20 cellular contexts compared by ENCODE assay signal in genomic region chr3:99950921-99951320, GRCh38.
DNase-seq lines count a peak whose midpoint lies in the region; ATAC-seq and FAIRE-seq lines count a peak whose summit lies in the region.
"Had no signal": no experiment of that assay in that cellular context is flagged by ENCODE, and none has a peak within 500 bp of the region (broad histone marks: within the 10 kb centered on the region; RNA-seq: fewer than 3 reads in every experiment).

No MANE protein-coding gene starts in this region.

- H3K9me3 Mint-ChIP-seq in activated naive CD8-positive, alpha-beta T cell treated with anti-CD3 and anti-CD28 coated beads, Interleukin-2, amount 10 ng/mL, durations not matched to agents 7 days and 5 days, result no peaks in the 10 kb centered on the region
- H3K9me3 Mint-ChIP-seq in activated naive CD8-positive, alpha-beta T cell treated with anti-CD3 and anti-CD28 coated beads for 36 hours, result no peaks in the 10 kb centered on the region

- peak; percentile 87 for FAIRE-seq in RCC 7860 (lab: Jason Lieb, UNC)
- FAIRE-seq: small intestine had no signal

- H3K4me1 ChIP-seq in aorta (ENCODE audit: control insufficient read depth in 1 of 2, insufficient read depth in 2 of 2, low read length in 2 of 2), result peaks cover 0 to 7% of the 10 kb centered on the region in 2 donors

- H3K36me3 Mint-ChIP-seq in activated naive CD8-positive, alpha-beta T cell treated with anti-CD3 and anti-CD28 coated beads, Interleukin-2, amount 10 ng/mL, durations not matched to agents 7 days and 5 days, result peaks cover 2% of the 10 kb centered on the region
- H3K36me3 Mint-ChIP-seq in activated naive CD8-positive, alpha-beta T cell treated with anti-CD3 and anti-CD28 coated beads for 36 hours, result peaks cover 5% of the 10 kb centered on the region
- H3K36me3 Mint-ChIP-seq: activated CD8-positive, alpha-beta memory T cell treated with anti-CD3 and anti-CD28 coated beads, Interleukin-2, amount 10 ng/mL, durations not matched to agents 7 days and 5 days had no signal

- 9 to 13% methylated on average over 1 of the region's 1 CpG for WGBS in aorta, 2 donors

- no peak overlapping the region for H3K4me3 ChIP-seq in aorta (ENCODE audit: low read length in 2 of 2)
- H3K4me3 ChIP-seq: HAP-1, ovary had no signal

- H3K4me3 Mint-ChIP-seq in activated naive CD8-positive, alpha-beta T cell treated with anti-CD3 and anti-CD28 coated beads, Interleukin-2, amount 10 ng/mL, durations not matched to agents 7 days and 5 days, result no peak overlapping the region
- H3K4me3 Mint-ChIP-seq in activated naive CD8-positive, alpha-beta T cell treated with anti-CD3 and anti-CD28 coated beads for 36 hours, result no peak overlapping the region
- H3K4me3 Mint-ChIP-seq: activated CD8-positive, alpha-beta memory T cell treated with anti-CD3 and anti-CD28 coated beads, Interleukin-2, amount 10 ng/mL, durations not matched to agents 7 days and 5 days had no signal

- H3K27ac Mint-ChIP-seq in activated naive CD8-positive, alpha-beta T cell treated with anti-CD3 and anti-CD28 coated beads, Interleukin-2, amount 10 ng/mL, durations not matched to agents 7 days and 5 days, result no peak overlapping the region
- H3K27ac Mint-ChIP-seq in activated naive CD8-positive, alpha-beta T cell treated with anti-CD3 and anti-CD28 coated beads for 36 hours, result no peak overlapping the region
- H3K27ac Mint-ChIP-seq: activated CD8-positive, alpha-beta memory T cell treated with anti-CD3 and anti-CD28 coated beads, Interleukin-2, amount 10 ng/mL, durations not matched to agents 7 days and 5 days had no signal

- no peaks in the 10 kb centered on the region for H3K9me3 ChIP-seq in aorta (ENCODE audit: control insufficient read depth, low read length)
- H3K9me3 ChIP-seq: HAP-1, ovary had no signal

- ATAC-seq in activated naive CD8-positive, alpha-beta T cell treated with anti-CD3 and anti-CD28 coated beads, Interleukin-2, amount 10 ng/mL, durations not matched to agents 7 days and 5 days (ENCODE audit: low read depth), result peak; percentile 33
- ATAC-seq in aorta (ENCODE audit: low FRiP score), result peak; percentile 36
- ATAC-seq in HG03432 (IDR thresholded peaks at IDR 0.05; ENCODE audit: unreplicated experiment), result no peak
- ATAC-seq in HG02981 (IDR thresholded peaks at IDR 0.05; ENCODE audit: unreplicated experiment), result no peak
- ATAC-seq: activated CD8-positive, alpha-beta memory T cell treated with anti-CD3 and anti-CD28 coated beads, Interleukin-2, amount 10 ng/mL, durations not matched to agents 7 days and 5 days; PC-3 had no signal

- peaks cover 13% of the 10 kb centered on the region for H3K4me1 Mint-ChIP-seq in activated naive CD8-positive, alpha-beta T cell treated with anti-CD3 and anti-CD28 coated beads, Interleukin-2, amount 10 ng/mL, durations not matched to agents 7 days and 5 days
- H3K4me1 Mint-ChIP-seq in activated naive CD8-positive, alpha-beta T cell treated with anti-CD3 and anti-CD28 coated beads for 36 hours, result peaks cover 4% of the 10 kb centered on the region

- no peaks in the 10 kb centered on the region for H3K27me3 Mint-ChIP-seq in activated naive CD8-positive, alpha-beta T cell treated with anti-CD3 and anti-CD28 coated beads, Interleukin-2, amount 10 ng/mL, durations not matched to agents 7 days and 5 days
- H3K27me3 Mint-ChIP-seq in activated naive CD8-positive, alpha-beta T cell treated with anti-CD3 and anti-CD28 coated beads for 36 hours, result no peaks in the 10 kb centered on the region
- H3K27me3 Mint-ChIP-seq: activated CD8-positive, alpha-beta memory T cell treated with anti-CD3 and anti-CD28 coated beads, Interleukin-2, amount 10 ng/mL, durations not matched to agents 7 days and 5 days had no signal

- intact Hi-C loops in aorta (cut with DNase I), result no loop called here

- POLR2A ChIA-PET in activated naive CD8-positive, alpha-beta T cell treated with anti-CD3 and anti-CD28 coated beads, Interleukin-2, amount 10 ng/mL, durations not matched to agents 7 days and 5 days (lab: Charles Lee), result no interaction called here

- DNase-seq in activated naive CD8-positive, alpha-beta T cell treated with anti-CD3 and anti-CD28 coated beads, Interleukin-2, amount 10 ng/mL, durations not matched to agents 7 days and 5 days, result no peak
- no peak for DNase-seq in activated naive CD8-positive, alpha-beta T cell treated with anti-CD3 and anti-CD28 coated beads for 36 hours
- DNase-seq in RCC 7860 (ENCODE audit: low spot score) (peak; percentile 77), myocyte (ENCODE audit: low read depth) (peak; percentile 45), aorta (no peak), ureter (ENCODE audit: low spot score) (no peak)
- DNase-seq: activated CD8-positive, alpha-beta memory T cell treated with anti-CD3 and anti-CD28 coated beads, Interleukin-2, amount 10 ng/mL, durations not matched to agents 7 days and 5 days; cortex of kidney; foreskin melanocyte; NCI-H2081; NCI-H524; ovary; PC-3; small intestine; stimulated activated CD4-positive, alpha-beta T cell treated with anti-CD3 and anti-CD28 coated beads, Interleukin-4, amount 100 ng/mL, for 4 hours; stimulated activated CD8-positive, alpha-beta memory T cell treated with anti-CD3 and anti-CD28 coated beads, Interleukin-4, amount 100 ng/mL, for 48 hours had no signal

- no peaks in the 10 kb centered on the region for H3K36me3 ChIP-seq in aorta (ENCODE audit: control insufficient read depth in 1 of 2, insufficient read depth in 2 of 2, low read length in 1 of 2)
- H3K36me3 ChIP-seq: HAP-1, ovary had no signal

- H3K27ac ChIP-seq in aorta (ENCODE audit: low read depth in 1 of 2, low read length in 2 of 2), result peak overlapping the region in 1 of 2 donors; percentile 84
- H3K27ac ChIP-seq: C4-2B, ovary had no signal

- H3K27me3 ChIP-seq in aorta (ENCODE audit: control insufficient read depth in 1 of 2, insufficient read depth in 2 of 2, low read length in 1 of 2), result no peaks in the 10 kb centered on the region
- H3K27me3 ChIP-seq: ovary had no signal

Comparison
In these comparisons a context has a peak if more than half of its experiments do, and no peak if none do; other contexts are left out.
1. ATAC-seq: peak in activated naive CD8-positive, alpha-beta T cell treated with anti-CD3 and anti-CD28 coated beads, Interleukin-2, amount 10 ng/mL, durations not matched to agents 7 days and 5 days (single experiment) and aorta (single experiment); none in HG03432 (single experiment) and HG02981 (single experiment).
2. DNase-seq: peak in RCC 7860 (single experiment) and myocyte (single experiment); none in activated naive CD8-positive, alpha-beta T cell treated with anti-CD3 and anti-CD28 coated beads, Interleukin-2, amount 10 ng/mL, durations not matched to agents 7 days and 5 days (single experiment), activated naive CD8-positive, alpha-beta T cell treated with anti-CD3 and anti-CD28 coated beads for 36 hours (single experiment), aorta (0 of 2) and ureter (single experiment).